24 cellular contexts compared by ENCODE assay signal in genomic region chr13:51823861-51824260, GRCh38. TPM values are rescaled to one million over a fixed set of nuclear protein-coding genes. Genes with fewer than 3 reads are reported as not detected.
A peak's percentile ranks its signal among the peaks of the same experiment; 100 is the strongest.
DNase-seq lines count a peak whose midpoint lies in the region; ATAC-seq and TF ChIP-seq lines count a peak whose summit lies in the region.
"Had no signal": no experiment of that assay in that cellular context is flagged by ENCODE, and none has a peak within 500 bp of the region (broad histone marks: within the 10 kb centered on the region; RNA-seq: fewer than 3 reads in every experiment).

No MANE protein-coding gene starts in this region.

- no peak for ATAC-seq in SK-N-SH treated with all-trans-retinoic acid at 6 μM for 48 hours
- no peak for ATAC-seq in activated CD8-positive, alpha-beta T cell treated with anti-CD3 and anti-CD28 coated beads, Interleukin-2, amount 10 ng/mL, durations not matched to agents 7 days and 5 days
- ATAC-seq in HG02970 (IDR thresholded peaks at IDR 0.05; ENCODE audit: low FRiP score, unreplicated experiment): no peak

- no peaks in the 10 kb centered on the region for H3F3A ChIP-seq in SK-N-SH (replicated peaks; ENCODE audit: insufficient read depth)

- no peak overlapping the region for H3K4me3 ChIP-seq in SK-N-SH (ENCODE audit: low read depth in 2 of 2, low read length in 1 of 2)
- peak overlapping the region; percentile 52 to 56 for H3K4me3 ChIP-seq in CD4-positive, alpha-beta memory T cell (ENCODE audit: low read length in 2 of 2)
- H3K4me3 ChIP-seq: SJCRH30 had no signal

- no peaks in the 10 kb centered on the region for H3K36me3 ChIP-seq in SK-N-SH (replicated peaks in 1 of 2; ENCODE audit: control insufficient read depth in 1 of 2, insufficient read depth in 2 of 2, low read length in 1 of 2)
- H3K36me3 ChIP-seq in CD4-positive, alpha-beta memory T cell (ENCODE audit: insufficient read depth, low read length): no peaks in the 10 kb centered on the region
- H3K36me3 ChIP-seq: SJCRH30 had no signal

- 40% methylated on average over 2 of the region's 2 CpGs for WGBS in SK-N-SH (ENCODE audit: low lambda C conversion rate)

- no peaks in the 10 kb centered on the region for H3K9me2 ChIP-seq in SK-N-SH

- no peaks in the 10 kb centered on the region for H3K27me3 Mint-ChIP-seq in CD4-positive, alpha-beta memory T cell
- H3K27me3 Mint-ChIP-seq in activated CD8-positive, alpha-beta T cell treated with anti-CD3 and anti-CD28 coated beads, Interleukin-2, amount 10 ng/mL, durations not matched to agents 7 days and 5 days (ENCODE audit: low read depth): no peaks in the 10 kb centered on the region

- peaks cover 2 to 8% of the 10 kb centered on the region in 2 donors for H3K36me3 Mint-ChIP-seq in CD4-positive, alpha-beta memory T cell
- H3K36me3 Mint-ChIP-seq in activated CD8-positive, alpha-beta T cell treated with anti-CD3 and anti-CD28 coated beads, Interleukin-2, amount 10 ng/mL, durations not matched to agents 7 days and 5 days (ENCODE audit: low read depth): no peaks in the 10 kb centered on the region

- POLR2A ChIA-PET in SK-N-SH (lab: Yijun Ruan, JAX): no interaction called here
- POLR2A ChIA-PET in CD4-positive, alpha-beta memory T cell (lab: Charles Lee; ENCODE audit: partially characterized antibody): interaction anchor here (7.9 to 12.6 kb wide), 3 partner anchors 9 to 371 kb away, joined by 86 to 288 read pairs (median 117); partner anchors contain the start of genes DHRS12 and INTS6
- POLR2A ChIA-PET in activated CD8-positive, alpha-beta T cell treated with anti-CD3 and anti-CD28 coated beads, Interleukin-2, amount 10 ng/mL, durations not matched to agents 7 days and 5 days (lab: Charles Lee): no interaction called here

- H3K9me3 ChIP-seq in SK-N-SH: no peaks in the 10 kb centered on the region
- H3K9me3 ChIP-seq in CD4-positive, alpha-beta memory T cell (ENCODE audit: control insufficient read depth in 1 of 2, low read length in 2 of 2): no peaks in the 10 kb centered on the region
- H3K9me3 ChIP-seq: SJCRH30 had no signal

- CTCF ChIA-PET in SK-N-SH (lab: Yijun Ruan, JAX): interaction anchor here (1.0 to 1.2 kb wide), 2 partner anchors 8 to 378 kb away, joined by 4 to 6 read pairs; no protein-coding TSS in a partner anchor
- CTCF ChIA-PET in CD4-positive, alpha-beta memory T cell (lab: Charles Lee; ENCODE audit: partially characterized antibody): interaction anchor here (1.2 to 9.5 kb wide), 4 partner anchors 9 to 23 kb away, joined by 3 to 232 read pairs (median 78); no protein-coding TSS in a partner anchor
- CTCF ChIA-PET in activated CD8-positive, alpha-beta T cell treated with anti-CD3 and anti-CD28 coated beads, Interleukin-2, amount 10 ng/mL, durations not matched to agents 7 days and 5 days (lab: Charles Lee): interaction anchor here (6.7 to 9.4 kb wide), 2 partner anchors 8 to 10 kb away, joined by 71 to 175 read pairs; no protein-coding TSS in a partner anchor

- no peaks in the 10 kb centered on the region for H4K20me1 ChIP-seq in SK-N-SH (ENCODE audit: insufficient read depth)

- H3K4me1 Mint-ChIP-seq in CD4-positive, alpha-beta memory T cell: peaks cover 67 to 99% (median 82%) of the 10 kb centered on the region in 4 donors
- peaks cover 90% of the 10 kb centered on the region for H3K4me1 Mint-ChIP-seq in activated CD8-positive, alpha-beta T cell treated with anti-CD3 and anti-CD28 coated beads, Interleukin-2, amount 10 ng/mL, durations not matched to agents 7 days and 5 days (ENCODE audit: low read depth)

- H3K27me3 ChIP-seq in SK-N-SH (ENCODE audit: insufficient read depth): no peaks in the 10 kb centered on the region; the same call in none of the 2 replicates
- H3K27me3 ChIP-seq in CD4-positive, alpha-beta memory T cell (ENCODE audit: insufficient read depth, low read length): no peaks in the 10 kb centered on the region
- H3K27me3 ChIP-seq: SJCRH30 had no signal

- H3K4me2 ChIP-seq in SK-N-SH: no peak overlapping the region

- no peaks in the 10 kb centered on the region for H3K9me3 Mint-ChIP-seq in CD4-positive, alpha-beta memory T cell
- no peaks in the 10 kb centered on the region for H3K9me3 Mint-ChIP-seq in activated CD8-positive, alpha-beta T cell treated with anti-CD3 and anti-CD28 coated beads, Interleukin-2, amount 10 ng/mL, durations not matched to agents 7 days and 5 days (ENCODE audit: insufficient read depth)

- intact Hi-C loops in CD4-positive, alpha-beta memory T cell (cut with micrococcal nuclease): loop anchor here (2.0 to 10.0 kb wide), 3 partner anchors 188 to 1889 kb away; partner anchors contain the start of genes ALG11, ATP7B, SPRYD7 and WDFY2

- no peak overlapping the region for H3K27ac ChIP-seq in SK-N-SH (ENCODE audit: low read depth in 2 of 2, low read length in 1 of 2)
- peak overlapping the region; percentile 65 for H3K27ac ChIP-seq in CD4-positive, alpha-beta memory T cell (ENCODE audit: low read depth, low read length)
- H3K27ac ChIP-seq: C4-2B, SJCRH30 had no signal

- no peak for TF ChIP-seq RAD21 in SK-N-SH (IDR thresholded peaks at IDR 0.05; ENCODE audit: low read length)

- H3K27ac Mint-ChIP-seq in CD4-positive, alpha-beta memory T cell: peak overlapping the region; percentile 88 to 95 (median 94)
- H3K27ac Mint-ChIP-seq in activated CD8-positive, alpha-beta T cell treated with anti-CD3 and anti-CD28 coated beads, Interleukin-2, amount 10 ng/mL, durations not matched to agents 7 days and 5 days: peak overlapping the region; percentile 16

- no peak for DNase-seq in SK-N-SH
- no peak for DNase-seq in CD4-positive, alpha-beta memory T cell
- DNase-seq in activated CD8-positive, alpha-beta T cell treated with anti-CD3 and anti-CD28 coated beads, Interleukin-2, amount 10 ng/mL, durations not matched to agents 7 days and 5 days: no peak
- DNase-seq in myocyte (ENCODE audit: low read depth): peak; percentile 45
- no peak for DNase-seq in T-helper 9 cell
- DNase-seq in midbrain (lab: John Stamatoyannopoulos, UW): no peak
- DNase-seq: activated CD4-positive, alpha-beta T cell treated with anti-CD3 and anti-CD28 coated beads, Interleukin-2, amount 50 U/mL, for 48 hours; activated gamma-delta T cell; effector CD8-positive, alpha-beta T cell; hypothalamus; NCI-H2029; NCI-H510A treated with DMSO at 0.1 percent for 48 hours; OCI-M1; SJCRH30; trophoblast cell had no signal

- peak overlapping the region; percentile 86 to 95 (median 90) for H3K4me3 Mint-ChIP-seq in CD4-positive, alpha-beta memory T cell
- peak overlapping the region; percentile 60 for H3K4me3 Mint-ChIP-seq in activated CD8-positive, alpha-beta T cell treated with anti-CD3 and anti-CD28 coated beads, Interleukin-2, amount 10 ng/mL, durations not matched to agents 7 days and 5 days

- no peak overlapping the region for H3K9ac ChIP-seq in SK-N-SH

- TF ChIP-seq EP300 in SK-N-SH (IDR thresholded peaks at IDR 0.05; ENCODE audit: borderline replicate concordance in 1 of 2, low read depth in 1 of 2, low read length in 1 of 2): peak in 1 of 2 experiments; percentile 36; a peak in 1 of 4 replicates

- H2AFZ ChIP-seq in SK-N-SH (ENCODE audit: low read depth): no peak overlapping the region

- H3K4me1 ChIP-seq in SK-N-SH (ENCODE audit: control insufficient read depth in 1 of 2, insufficient read depth in 2 of 2, low read depth in 1 of 2, low read length in 1 of 2): peaks cover 0 to 16% of the 10 kb centered on the region in 2 experiments; a peak in 1 of 4 replicates
- H3K4me1 ChIP-seq in CD4-positive, alpha-beta memory T cell (ENCODE audit: insufficient read depth, low read length): peaks cover 94% of the 10 kb centered on the region
- H3K4me1 ChIP-seq: SJCRH30 had no signal

- no peak for TF ChIP-seq CTCF in SK-N-SH (IDR thresholded peaks at IDR 0.05)

- no peaks in the 10 kb centered on the region for H3K79me2 ChIP-seq in SK-N-SH (ENCODE audit: insufficient read depth)

TF ChIP-seq in SK-N-SH, 30 proteins besides CTCF, POLR2A, EP300 and RAD21:
- TF ChIP-seq RCOR1 (IDR thresholded peaks at IDR 0.05; ENCODE audit: low read length) (peak; percentile 25; the same call in 1 of the 2 replicates), TEAD4 (IDR thresholded peaks at IDR 0.05; ENCODE audit: borderline replicate concordance, insufficient read depth) (no peak)

TF ChIP-seq in SK-N-SH treated with all-trans-retinoic acid at 6 μM for 48 hours, 23 proteins besides CTCF, POLR2A, EP300 and RAD21 (continues in another document):
- TF ChIP-seq ZNF70 (CRISPR knock-in tag; IDR thresholded peaks at IDR 0.05): no peak

RNA-seq across cellular contexts. Expression of gene DHRS12, which starts 19.9 kb away (rescaled TPM):
- polyA plus RNA-seq in SK-N-SH (2012; rRNA removed): 8.2 and 9.6 TPM in 2 replicates
- 7.9 and 8.7 TPM in 2 replicates for polyA plus RNA-seq in SK-N-SH (2012; cell fraction: cytosol; rRNA removed)
- polyA plus RNA-seq in SK-N-SH (2012; cell fraction: nucleus; rRNA removed): 16.4 and 17.1 TPM in 2 replicates
- 10 to 100 TPM; 23.6 to 24.3 TPM for total RNA-seq in CD4-positive, alpha-beta memory T cell
- 10 to 100 TPM; 37.1 to 38.9 TPM for polyA plus RNA-seq in CD4-positive, alpha-beta memory T cell
- total RNA-seq in activated CD8-positive, alpha-beta T cell treated with anti-CD3 and anti-CD28 coated beads, Interleukin-2, amount 10 ng/mL, durations not matched to agents 7 days and 5 days: 10 to 100 TPM in 1 of 2 experiments, 1 to 10 TPM in 1; 8.9 to 10.0 TPM
- total RNA-seq in myocyte: 2.5 and 4.4 TPM in 2 replicates
- 10.1 TPM for polyA plus RNA-seq in myocyte (2012)

RNA-seq across cellular contexts. Expression of gene TMEM272, which starts 21.1 kb away (rescaled TPM):
- polyA plus RNA-seq in SK-N-SH (2012; rRNA removed): not detected in 2 replicates
- polyA plus RNA-seq in SK-N-SH (2012; cell fraction: cytosol; rRNA removed): under 0.01 TPM in 1 of 2 replicates, not detected in the other
- polyA plus RNA-seq in SK-N-SH (2012; cell fraction: nucleus; rRNA removed): 0.02 TPM in 2 replicates
- total RNA-seq in CD4-positive, alpha-beta memory T cell: 1 to 10 TPM; 7.9 to 9.0 TPM
- under 1 TPM in 1 of 2 donors, not detected in 1; 0.41 TPM for polyA plus RNA-seq in CD4-positive, alpha-beta memory T cell
- total RNA-seq in activated CD8-positive, alpha-beta T cell treated with anti-CD3 and anti-CD28 coated beads, Interleukin-2, amount 10 ng/mL, durations not matched to agents 7 days and 5 days: under 1 TPM; 0.23 to 0.29 TPM
- not detected in 2 replicates for total RNA-seq in myocyte
- 0.03 TPM for polyA plus RNA-seq in myocyte (2012)
- total RNA-seq: A172, bronchial epithelial cell, kidney epithelial cell, osteoblast, SJCRH30, skeletal muscle tissue had no signal

RNA-seq across cellular contexts. Expression of gene CCDC70, which starts 37.9 kb away (rescaled TPM):
- polyA plus RNA-seq in SK-N-SH (2012; rRNA removed): not detected in 2 replicates
- polyA plus RNA-seq in SK-N-SH (2012; cell fraction: cytosol; rRNA removed): not detected in 2 replicates
- 0.04 TPM in 1 of 2 replicates, not detected in the other for polyA plus RNA-seq in SK-N-SH (2012; cell fraction: nucleus; rRNA removed)
- not detected for total RNA-seq in CD4-positive, alpha-beta memory T cell
- polyA plus RNA-seq in CD4-positive, alpha-beta memory T cell: not detected
- total RNA-seq in activated CD8-positive, alpha-beta T cell treated with anti-CD3 and anti-CD28 coated beads, Interleukin-2, amount 10 ng/mL, durations not matched to agents 7 days and 5 days: not detected
- total RNA-seq in myocyte: not detected in 2 replicates
- not detected for polyA plus RNA-seq in myocyte (2012)
- total RNA-seq: A172, bronchial epithelial cell, kidney epithelial cell, mesenteric fat pad, osteoblast, SJCRH30, skeletal muscle tissue had no signal

Comparison
In these comparisons a context has a peak if more than half of its experiments do, and no peak if none do; other contexts are left out.
1. H3K4me3 ChIP-seq: peak in CD4-positive, alpha-beta memory T cell (2 of 2); none in SK-N-SH (0 of 2).